ENCODE assay signal across 10 cellular contexts in genomic region chr2:237675326-237675725, GRCh38. TPM values are rescaled to one million over a fixed set of nuclear protein-coding genes. Genes with fewer than 3 reads are reported as not detected.
DNase-seq lines count a peak whose midpoint lies in the region; ATAC-seq, FAIRE-seq and TF ChIP-seq lines count a peak whose summit lies in the region.
"Had no signal": no experiment of that assay in that cellular context is flagged by ENCODE, and none has a peak within 500 bp of the region (broad histone marks: within the 10 kb centered on the region; RNA-seq: fewer than 3 reads in every experiment).

No MANE protein-coding gene starts in this region.

- no peaks in the 10 kb centered on the region for H3K9me3 ChIP-seq in GM12878 (replicated peaks; ENCODE audit: control insufficient read depth, insufficient read depth, low read length)
- H3K9me3 ChIP-seq in transverse colon: no peaks in the 10 kb centered on the region

- CTCF ChIA-PET in activated naive CD4-positive, alpha-beta T cell treated with anti-CD3 and anti-CD28 coated beads, Interleukin-2, amount 10 ng/mL, durations not matched to agents 7 days and 5 days (lab: Charles Lee): interaction anchor here (1.0 to 9.3 kb wide), 8 partner anchors 9 to 163 kb away, joined by 3 to 181 read pairs (median 20); no protein-coding TSS in a partner anchor
- CTCF ChIA-PET in GM12878 (lab: Yijun Ruan, JAX): interaction anchor here (1.6 to 12.6 kb wide), 6 partner anchors 9 to 223 kb away, joined by 4 to 298 read pairs (median 30); no protein-coding TSS in a partner anchor

- no peaks in the 10 kb centered on the region for H4K20me1 ChIP-seq in GM12878 (ENCODE audit: control insufficient read depth, insufficient read depth)

- no peaks in the 10 kb centered on the region for H3K36me3 ChIP-seq in GM12878 (ENCODE audit: control insufficient read depth in 2 of 2, insufficient read depth in 2 of 2, low read length in 1 of 2)
- H3K36me3 ChIP-seq in transverse colon: no peaks in the 10 kb centered on the region

- intact Hi-C loops in GM12878 (cut with micrococcal nuclease; ENCODE audit: unreplicated experiment) (loop anchor here (1.0 kb wide), 1 partner anchor 12 kb away; no protein-coding TSS in a partner anchor), transverse colon (cut with DNase I; ENCODE audit: low total_unique reads) (loop anchor here (10.0 kb wide), 1 partner anchor 81 kb away; the partner anchor contains the start of gene RAB17)

- peak overlapping the region; percentile 85 for H2AFZ ChIP-seq in GM12878 (ENCODE audit: control insufficient read depth, low read depth, low read length)

- no peak for ATAC-seq in GM12878
- ATAC-seq in memory B cell (ENCODE audit: low read depth): no peak
- no peak for ATAC-seq in GM21737 (IDR thresholded peaks at IDR 0.05; ENCODE audit: unreplicated experiment)
- no peak for ATAC-seq in GM18861 (IDR thresholded peaks at IDR 0.05; ENCODE audit: unreplicated experiment)

- H3K36me3 Mint-ChIP-seq in activated naive CD4-positive, alpha-beta T cell treated with anti-CD3 and anti-CD28 coated beads, Interleukin-2, amount 10 ng/mL, durations not matched to agents 7 days and 5 days: no peaks in the 10 kb centered on the region
- no peaks in the 10 kb centered on the region for H3K36me3 Mint-ChIP-seq in memory B cell

- in situ Hi-C loops in GM12878 (cut with MboI) (no loop called here), transverse colon (cut with MboI; ENCODE audit: low pct_ligation_motif_present in 1 of 4, low pct_unique_long_range_greater_than_20kb in 1 of 4, low sequenced_read_pairs in 3 of 4) (loop anchor here in 1 of 4 donors (10.0 kb wide), 1 partner anchor 69 kb away; no protein-coding TSS in a partner anchor)

- no TSS peak for BruUV-seq in GM12878 (replicated peaks; lab: Mats Ljungman, UMichigan)

- FAIRE-seq in GM12878 (lab: Jason Lieb, UNC): peak; percentile 18
- FAIRE-seq in RCC 7860 (lab: Jason Lieb, UNC): no peak
- FAIRE-seq: D721Med had no signal

- RAD21 ChIA-PET in GM12878 (lab: Charles Lee; ENCODE audit: unreplicated experiment): interaction anchor here (0.9 to 11.6 kb wide), 3 partner anchors 17 to 70 kb away, joined by 3 to 209 read pairs (median 114); no protein-coding TSS in a partner anchor

- H3K27me3 ChIP-seq in GM12878 (replicated peaks in 1 of 2; ENCODE audit: control insufficient read depth in 2 of 2, insufficient read depth in 2 of 2, low read length in 1 of 2) (no peaks in the 10 kb centered on the region), transverse colon (no peaks in the 10 kb centered on the region)

- H3K4me1 Mint-ChIP-seq in activated naive CD4-positive, alpha-beta T cell treated with anti-CD3 and anti-CD28 coated beads, Interleukin-2, amount 10 ng/mL, durations not matched to agents 7 days and 5 days: peaks cover 49% of the 10 kb centered on the region
- peaks cover 52% of the 10 kb centered on the region for H3K4me1 Mint-ChIP-seq in memory B cell

- no peak for DNase-seq in activated naive CD4-positive, alpha-beta T cell treated with anti-CD3 and anti-CD28 coated beads, Interleukin-2, amount 10 ng/mL, durations not matched to agents 7 days and 5 days
- DNase-seq in activated naive CD4-positive, alpha-beta T cell treated with anti-CD3 and anti-CD28 coated beads, Interleukin-2, amount 50 U/mL, for 16 hours: no peak
- no peak for DNase-seq in GM12878 (ENCODE audit: low read depth, low spot score)
- DNase-seq in memory B cell (ENCODE audit: low spot score in 2 of 2): no peak
- DNase-seq in transverse colon: no peak
- DNase-seq in RCC 7860 (ENCODE audit: low spot score): no peak
- DNase-seq: NCI-H1105 treated with DMSO at 0.1 percent for 48 hours had no signal

- no peak for TF ChIP-seq CTCF in GM12878 (IDR thresholded peaks at IDR 0.05 in 2 of 3, conservative IDR thresholded peaks at IDR 0.05 in 1 of 3; ENCODE audit: control insufficient read depth in 2 of 3, extremely low read depth in 1 of 3, insufficient read depth in 1 of 3, low read depth in 3 of 3, low read length in 3 of 3)
- no peak for TF ChIP-seq CTCF in transverse colon (IDR thresholded peaks at IDR 0.05)

- POLR2A ChIA-PET in GM12878 (lab: Charles Lee): interaction anchor here (0.6 to 4.1 kb wide), 6 partner anchors 13 to 96 kb away, joined by 3 to 23 read pairs (median 4); no protein-coding TSS in a partner anchor

- H3K79me2 ChIP-seq in GM12878 (ENCODE audit: control insufficient read depth, insufficient read depth, low read length): no peaks in the 10 kb centered on the region

- H3K27ac Mint-ChIP-seq in activated naive CD4-positive, alpha-beta T cell treated with anti-CD3 and anti-CD28 coated beads, Interleukin-2, amount 10 ng/mL, durations not matched to agents 7 days and 5 days: peak overlapping the region; percentile 93
- peak overlapping the region; percentile 99 for H3K27ac Mint-ChIP-seq in memory B cell

- TF ChIP-seq POLR2A in GM12878 (IDR thresholded peaks at IDR 0.05; ENCODE audit: low read depth, low read length) (no peak), transverse colon (IDR thresholded peaks at IDR 0.05) (no peak)

- H3K4me2 ChIP-seq in GM12878 (ENCODE audit: control insufficient read depth, insufficient read depth): peak overlapping the region; percentile 94

- TF ChIP-seq RAD21 in GM12878 (IDR thresholded peaks at IDR 0.05; ENCODE audit: insufficient read depth, low read depth, low read length): no peak

- WGBS in GM12878 (ENCODE audit: insufficient coverage, insufficient replicate concordance, low lambda C conversion rate, missing lambda C conversion rate): 48% methylated on average over 5 of the region's 5 CpGs
- 59 to 65% methylated on average over 5 of the region's 5 CpGs for WGBS in transverse colon (ENCODE audit: low coverage in 1 of 2), 2 donors

- H3K27me3 Mint-ChIP-seq in activated naive CD4-positive, alpha-beta T cell treated with anti-CD3 and anti-CD28 coated beads, Interleukin-2, amount 10 ng/mL, durations not matched to agents 7 days and 5 days: peaks cover 7% of the 10 kb centered on the region
- H3K27me3 Mint-ChIP-seq in memory B cell: no peaks in the 10 kb centered on the region

- TF ChIP-seq EP300 in GM12878 (IDR thresholded peaks at IDR 0.05; ENCODE audit: borderline replicate concordance in 1 of 2, control insufficient read depth in 1 of 2, low read depth in 2 of 2, low read length in 2 of 2) (no peak), transverse colon (IDR thresholded peaks at IDR 0.05; ENCODE audit: low read depth) (no peak)

- peak overlapping the region; percentile 54 for H3K9ac ChIP-seq in GM12878 (ENCODE audit: control insufficient read depth, insufficient read depth, low read length)

- peak overlapping the region; percentile 10; the same call in 1 of the 2 replicates for H3K4me3 ChIP-seq in GM12878
- H3K4me3 ChIP-seq in transverse colon: peak overlapping the region in 1 of 4 donors; percentile 29

- peak overlapping the region; percentile 77 for H3K4me3 Mint-ChIP-seq in activated naive CD4-positive, alpha-beta T cell treated with anti-CD3 and anti-CD28 coated beads, Interleukin-2, amount 10 ng/mL, durations not matched to agents 7 days and 5 days
- H3K4me3 Mint-ChIP-seq in memory B cell: peak overlapping the region; percentile 82

- SMC1A ChIA-PET in GM12878 (lab: Charles Lee; ENCODE audit: uncharacterized antibody, unreplicated experiment): interaction anchor here (1.6 to 12.5 kb wide), 8 partner anchors 7 to 78 kb away, joined by 6 to 155 read pairs (median 32); no protein-coding TSS in a partner anchor

- H3K4me1 ChIP-seq in GM12878 (ENCODE audit: control insufficient read depth, insufficient read depth, low read length) (peaks cover 46% of the 10 kb centered on the region), transverse colon (peaks cover 30 to 67% (median 43%) of the 10 kb centered on the region in 4 donors)

- peak overlapping the region; percentile 62; the same call in 1 of the 2 replicates for H3K27ac ChIP-seq in GM12878 (ENCODE audit: control insufficient read depth, insufficient read depth)
- peak overlapping the region; percentile 79 to 84 (median 82) for H3K27ac ChIP-seq in transverse colon

- no peaks in the 10 kb centered on the region for H3K9me3 Mint-ChIP-seq in activated naive CD4-positive, alpha-beta T cell treated with anti-CD3 and anti-CD28 coated beads, Interleukin-2, amount 10 ng/mL, durations not matched to agents 7 days and 5 days
- no peaks in the 10 kb centered on the region for H3K9me3 Mint-ChIP-seq in memory B cell

RNA-seq across cellular contexts. Expression of gene LRRFIP1, which starts 47.9 kb away (rescaled TPM):
- total RNA-seq in GM12878 (2013; cell fraction: nucleolus; rRNA removed): 276 and 277 TPM in 2 replicates
- 53.5 and 53.9 TPM in 2 replicates for total RNA-seq in GM12878 (2014; rRNA removed)
- 77.6 and 83.3 TPM in 2 replicates for total RNA-seq in GM12878 (2014; rRNA removed; fragmentation: Illumina TruSeq; extraction: Trizol)
- 71.5 and 81.6 TPM in 2 replicates for total RNA-seq in GM12878 (2021)
- 42.0 TPM for polyA plus RNA-seq in GM12878 (2011; ENCODE audit: low read depth)
- 71.0 and 94.9 TPM in 2 replicates for polyA plus RNA-seq in GM12878 (2011; rRNA removed)
- 30.9 and 31.0 TPM in 2 replicates for polyA plus RNA-seq in GM12878 (2011; cell fraction: cytosol; rRNA removed)
- 58.1 and 76.6 TPM in 2 replicates for polyA plus RNA-seq in GM12878 (2011; cell fraction: nucleus; rRNA removed)
- 57.8 and 71.6 TPM in 2 replicates for polyA plus RNA-seq in GM12878 (2012)
- 107 and 130 TPM in 2 replicates for polyA plus RNA-seq in GM12878 (2014; fragmentation: Illumina TruSeq; extraction: Trizol)
- 10 to 100 TPM; 36.2 to 36.3 TPM for polyA plus RNA-seq in GM12878 (2014; fragmentation: Nextera tagmentation; extraction: Ambion mirVana)
- polyA plus RNA-seq in GM12878 (2014; rRNA removed): 60.4 and 70.5 TPM in 2 replicates
- 100 to 1,000 TPM in 1 of 2 experiments, 10 to 100 TPM in 1; 99.2 to 120 TPM for polyA plus RNA-seq in GM12878 (2016; fragmentation: Nextera tagmentation; extraction: Ambion mirVana)
- polyA minus RNA-seq in GM12878 (2011; rRNA and poly(A)+ RNA removed): 64.4 and 88.7 TPM in 2 replicates
- 23.0 and 28.2 TPM in 2 replicates for polyA minus RNA-seq in GM12878 (2011; cell fraction: cytosol; rRNA and poly(A)+ RNA removed)
- 39.4 and 68.2 TPM in 2 replicates for polyA minus RNA-seq in GM12878 (2011; cell fraction: nucleus; rRNA and poly(A)+ RNA removed)
- 100 to 1,000 TPM in 3 of 4 donors, 10 to 100 TPM in 1; 98.5 to 147 (median 122) TPM for total RNA-seq in transverse colon
